Comparison of ENCODE assay signal across 1 cellular context in genomic region chr20:35284267-35284991, GRCh38.
TF ChIP-seq lines count a peak whose summit lies in the region.

Gene EIF6 (minus strand): TSS chr20:35284772. CDS start chr20:35284487, 285 bp downstream.

TF ChIP-seq in HepG2, 621 proteins besides CTCF, POLR2A, EP300 and RAD21 (continued from another document and continues in another):
- TF ChIP-seq NR1H2 (CRISPR knock-in tag; IDR thresholded peaks at IDR 0.05; ENCODE audit: borderline replicate concordance, low read depth) = peak; percentile 50; the same call in 1 of the 2 replicates
- TF ChIP-seq KLF15 (CRISPR knock-in tag; IDR thresholded peaks at IDR 0.05; ENCODE audit: borderline replicate concordance) = no peak
- no peak for TF ChIP-seq ZNF260 (CRISPR knock-in tag; IDR thresholded peaks at IDR 0.05; ENCODE audit: borderline replicate concordance, low read depth)
- peak; percentile 89 for TF ChIP-seq TAF1 (CRISPR knock-in tag; IDR thresholded peaks at IDR 0.05)
- no peak for TF ChIP-seq ZFP36 (IDR thresholded peaks at IDR 0.05; ENCODE audit: borderline replicate concordance, low read depth, low read length, partially characterized antibody)
- TF ChIP-seq ZNF7 (CRISPR knock-in tag; IDR thresholded peaks at IDR 0.05) = peak; percentile 50; the same call in 1 of the 2 replicates
- TF ChIP-seq ZBTB1 (CRISPR knock-in tag; IDR thresholded peaks at IDR 0.05; ENCODE audit: borderline replicate concordance) = no peak
- peak; percentile 85; the same call in 1 of the 2 replicates for TF ChIP-seq ZBTB26 (CRISPR knock-in tag; IDR thresholded peaks at IDR 0.05; ENCODE audit: borderline replicate concordance)
- peak; percentile 89; the same call in 1 of the 2 replicates for TF ChIP-seq ZNF430 (CRISPR knock-in tag; IDR thresholded peaks at IDR 0.05)
- TF ChIP-seq STAT5B (CRISPR knock-in tag; IDR thresholded peaks at IDR 0.05) = no peak
- peak; percentile 91 for TF ChIP-seq ZNF543 (CRISPR knock-in tag; IDR thresholded peaks at IDR 0.05)
- peak; percentile 84 for TF ChIP-seq BHLHE40 (IDR thresholded peaks at IDR 0.05; ENCODE audit: low read length)
- TF ChIP-seq ZNF570 (CRISPR knock-in tag; IDR thresholded peaks at IDR 0.05; ENCODE audit: borderline replicate concordance) = peak; percentile 96
- TF ChIP-seq ZNF773 (CRISPR knock-in tag; IDR thresholded peaks at IDR 0.05; ENCODE audit: borderline replicate concordance) = peak; percentile 13; the same call in 1 of the 2 replicates
- no peak for TF ChIP-seq SATB2 (CRISPR knock-in tag; IDR thresholded peaks at IDR 0.05)
- TF ChIP-seq SMYD3 (CRISPR knock-in tag; IDR thresholded peaks at IDR 0.05) = no peak
- 0 out of 2 replicates have a peak, but pooled peaks have one; percentile 29 for TF ChIP-seq ZNF569 (CRISPR knock-in tag; IDR thresholded peaks at IDR 0.05; ENCODE audit: borderline replicate concordance)
- TF ChIP-seq HNRNPL (IDR thresholded peaks at IDR 0.05; ENCODE audit: low read depth, low read length) = peak; percentile 79; the same call in 1 of the 2 replicates
- TF ChIP-seq ISL2 (CRISPR knock-in tag; IDR thresholded peaks at IDR 0.05) = peak; percentile 53; the same call in 1 of the 2 replicates
- TF ChIP-seq ZMYM2 (CRISPR knock-in tag; IDR thresholded peaks at IDR 0.05) = no peak
- TF ChIP-seq PHF5A (CRISPR knock-in tag; IDR thresholded peaks at IDR 0.05; ENCODE audit: low read depth, unreplicated experiment) = no peak
- TF ChIP-seq ZGPAT (CRISPR knock-in tag; IDR thresholded peaks at IDR 0.05) = peak; percentile 96
- peak; percentile 27 for TF ChIP-seq FOXP4 (CRISPR knock-in tag; IDR thresholded peaks at IDR 0.05)
- peak; percentile 24; the same call in 1 of the 2 replicates for TF ChIP-seq ZBTB33 (CRISPR knock-in tag; IDR thresholded peaks at IDR 0.05)
- no peak for TF ChIP-seq ZNF382 (CRISPR knock-in tag; IDR thresholded peaks at IDR 0.05; ENCODE audit: borderline replicate concordance)
- TF ChIP-seq, protein P1, sequence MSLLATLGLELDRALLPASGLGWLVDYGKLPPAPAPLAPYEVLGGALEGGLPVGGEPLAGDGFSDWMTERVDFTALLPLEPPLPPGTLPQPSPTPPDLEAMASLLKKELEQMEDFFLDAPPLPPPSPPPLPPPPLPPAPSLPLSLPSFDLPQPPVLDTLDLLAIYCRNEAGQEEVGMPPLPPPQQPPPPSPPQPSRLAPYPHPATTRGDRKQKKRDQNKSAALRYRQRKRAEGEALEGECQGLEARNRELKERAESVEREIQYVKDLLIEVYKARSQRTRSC (CRISPR knock-in tag; IDR thresholded peaks at IDR 0.05; ENCODE audit: low read depth) = no peak; the same call in 1 of the 2 replicates
- TF ChIP-seq, protein P2, sequence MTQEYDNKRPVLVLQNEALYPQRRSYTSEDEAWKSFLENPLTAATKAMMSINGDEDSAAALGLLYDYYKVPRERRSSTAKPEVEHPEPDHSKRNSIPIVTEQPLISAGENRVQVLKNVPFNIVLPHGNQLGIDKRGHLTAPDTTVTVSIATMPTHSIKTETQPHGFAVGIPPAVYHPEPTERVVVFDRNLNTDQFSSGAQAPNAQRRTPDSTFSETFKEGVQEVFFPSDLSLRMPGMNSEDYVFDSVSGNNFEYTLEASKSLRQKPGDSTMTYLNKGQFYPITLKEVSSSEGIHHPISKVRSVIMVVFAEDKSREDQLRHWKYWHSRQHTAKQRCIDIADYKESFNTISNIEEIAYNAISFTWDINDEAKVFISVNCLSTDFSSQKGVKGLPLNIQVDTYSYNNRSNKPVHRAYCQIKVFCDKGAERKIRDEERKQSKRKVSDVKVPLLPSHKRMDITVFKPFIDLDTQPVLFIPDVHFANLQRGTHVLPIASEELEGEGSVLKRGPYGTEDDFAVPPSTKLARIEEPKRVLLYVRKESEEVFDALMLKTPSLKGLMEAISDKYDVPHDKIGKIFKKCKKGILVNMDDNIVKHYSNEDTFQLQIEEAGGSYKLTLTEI (CRISPR knock-in tag; conservative IDR thresholded peaks at IDR 0.05) = no peak
- TF ChIP-seq NFIC (IDR thresholded peaks at IDR 0.05; ENCODE audit: low read length) = no peak; the same call in 1 of the 2 replicates
- TF ChIP-seq ZC3H13 (CRISPR knock-in tag; IDR thresholded peaks at IDR 0.05) = peak; percentile 33; the same call in 1 of the 2 replicates
- TF ChIP-seq PAF1 (CRISPR knock-in tag; IDR thresholded peaks at IDR 0.05) = no peak
- TF ChIP-seq HNRNPH1 (optimal IDR thresholded peaks at IDR 0.05; ENCODE audit: low read depth, low read length) = no peak
- TF ChIP-seq ZNF468 (CRISPR knock-in tag; IDR thresholded peaks at IDR 0.05) = 0 out of 2 replicates have a peak, but pooled peaks have one; percentile 19
- TF ChIP-seq SIN3B (IDR thresholded peaks at IDR 0.05; ENCODE audit: low read length) = peak; percentile 72
- peak; percentile 86; the same call in 1 of the 2 replicates for TF ChIP-seq ZNF441 (CRISPR knock-in tag; IDR thresholded peaks at IDR 0.05; ENCODE audit: borderline replicate concordance)
- peak; percentile 90; the same call in 1 of the 2 replicates for TF ChIP-seq SMAD1 (CRISPR knock-in tag; IDR thresholded peaks at IDR 0.05; ENCODE audit: borderline replicate concordance, low read depth)
- no peak for TF ChIP-seq FOXA3 (CRISPR knock-in tag; IDR thresholded peaks at IDR 0.05)
- TF ChIP-seq, protein P3, sequence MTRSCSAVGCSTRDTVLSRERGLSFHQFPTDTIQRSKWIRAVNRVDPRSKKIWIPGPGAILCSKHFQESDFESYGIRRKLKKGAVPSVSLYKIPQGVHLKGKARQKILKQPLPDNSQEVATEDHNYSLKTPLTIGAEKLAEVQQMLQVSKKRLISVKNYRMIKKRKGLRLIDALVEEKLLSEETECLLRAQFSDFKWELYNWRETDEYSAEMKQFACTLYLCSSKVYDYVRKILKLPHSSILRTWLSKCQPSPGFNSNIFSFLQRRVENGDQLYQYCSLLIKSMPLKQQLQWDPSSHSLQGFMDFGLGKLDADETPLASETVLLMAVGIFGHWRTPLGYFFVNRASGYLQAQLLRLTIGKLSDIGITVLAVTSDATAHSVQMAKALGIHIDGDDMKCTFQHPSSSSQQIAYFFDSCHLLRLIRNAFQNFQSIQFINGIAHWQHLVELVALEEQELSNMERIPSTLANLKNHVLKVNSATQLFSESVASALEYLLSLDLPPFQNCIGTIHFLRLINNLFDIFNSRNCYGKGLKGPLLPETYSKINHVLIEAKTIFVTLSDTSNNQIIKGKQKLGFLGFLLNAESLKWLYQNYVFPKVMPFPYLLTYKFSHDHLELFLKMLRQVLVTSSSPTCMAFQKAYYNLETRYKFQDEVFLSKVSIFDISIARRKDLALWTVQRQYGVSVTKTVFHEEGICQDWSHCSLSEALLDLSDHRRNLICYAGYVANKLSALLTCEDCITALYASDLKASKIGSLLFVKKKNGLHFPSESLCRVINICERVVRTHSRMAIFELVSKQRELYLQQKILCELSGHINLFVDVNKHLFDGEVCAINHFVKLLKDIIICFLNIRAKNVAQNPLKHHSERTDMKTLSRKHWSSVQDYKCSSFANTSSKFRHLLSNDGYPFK (CRISPR knock-in tag; IDR thresholded peaks at IDR 0.05; ENCODE audit: borderline replicate concordance) = peak; percentile 91
- TF ChIP-seq CBX1 (IDR thresholded peaks at IDR 0.05; ENCODE audit: low read depth) = no peak
- TF ChIP-seq TCF7 (IDR thresholded peaks at IDR 0.05; ENCODE audit: low read depth) = no peak
- TF ChIP-seq, protein P4, sequence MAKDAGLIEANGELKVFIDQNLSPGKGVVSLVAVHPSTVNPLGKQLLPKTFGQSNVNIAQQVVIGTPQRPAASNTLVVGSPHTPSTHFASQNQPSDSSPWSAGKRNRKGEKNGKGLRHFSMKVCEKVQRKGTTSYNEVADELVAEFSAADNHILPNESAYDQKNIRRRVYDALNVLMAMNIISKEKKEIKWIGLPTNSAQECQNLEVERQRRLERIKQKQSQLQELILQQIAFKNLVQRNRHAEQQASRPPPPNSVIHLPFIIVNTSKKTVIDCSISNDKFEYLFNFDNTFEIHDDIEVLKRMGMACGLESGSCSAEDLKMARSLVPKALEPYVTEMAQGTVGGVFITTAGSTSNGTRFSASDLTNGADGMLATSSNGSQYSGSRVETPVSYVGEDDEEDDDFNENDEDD (CRISPR knock-in tag; IDR thresholded peaks at IDR 0.05; ENCODE audit: borderline replicate concordance) = peak; percentile 68; the same call in 1 of the 2 replicates
- TF ChIP-seq KLF13 (CRISPR knock-in tag; IDR thresholded peaks at IDR 0.05) = no peak; the same call in 1 of the 2 replicates
- TF ChIP-seq ZNF839 (CRISPR knock-in tag; IDR thresholded peaks at IDR 0.05; ENCODE audit: borderline replicate concordance) = peak; percentile 97
- TF ChIP-seq ZEB1 (IDR thresholded peaks at IDR 0.05; ENCODE audit: insufficient replicate concordance, low read depth) = peak; percentile 89
- 0 out of 2 replicates have a peak, but pooled peaks have one; percentile 80 for TF ChIP-seq PAWR (CRISPR knock-in tag; IDR thresholded peaks at IDR 0.05; ENCODE audit: borderline replicate concordance)
- TF ChIP-seq NONO (IDR thresholded peaks at IDR 0.05) = no peak
- TF ChIP-seq NONO (CRISPR knock-in tag; conservative IDR thresholded peaks at IDR 0.05) = peak; percentile 95
- TF ChIP-seq KAT7 (CRISPR knock-in tag; IDR thresholded peaks at IDR 0.05; ENCODE audit: borderline replicate concordance) = peak; percentile 97
- no peak for TF ChIP-seq MATR3 (CRISPR knock-in tag; IDR thresholded peaks at IDR 0.05)
- peak; percentile 43; the same call in 1 of the 2 replicates for TF ChIP-seq RCOR2 (CRISPR knock-in tag; IDR thresholded peaks at IDR 0.05)
- TF ChIP-seq ZNF710 (CRISPR knock-in tag; IDR thresholded peaks at IDR 0.05; ENCODE audit: borderline replicate concordance) = peak; percentile 89; the same call in 1 of the 2 replicates
- no peak for TF ChIP-seq ATAD3A (CRISPR knock-in tag; IDR thresholded peaks at IDR 0.05)
